ENCODE assay signal across 9 cellular contexts in genomic region chr2:136384541-136385303, GRCh38.
DNase-seq lines count a peak whose midpoint lies in the region; ATAC-seq and TF ChIP-seq lines count a peak whose summit lies in the region.
"Had no signal": no experiment of that assay in that cellular context is flagged by ENCODE, and none has a peak within 500 bp of the region (broad histone marks: within the 10 kb centered on the region; RNA-seq: fewer than 3 reads in every experiment).

No MANE protein-coding gene starts in this region.

- DNase-seq in CD1c-positive myeloid dendritic cell (ENCODE audit: extremely low spot score) (peak; percentile 70), NCI-H510A treated with DMSO at 0.1 percent for 48 hours (lab: John Stamatoyannopoulos, UW) (peak; percentile 83), erythroblast (lab: John Stamatoyannopoulos, UW) (peak; percentile 20 to 32), neural progenitor cell (ENCODE audit: low spot score) (peak; percentile 71), hepatic stellate cell (ENCODE audit: low spot score) (no peak)
- DNase-seq in activated CD4-positive, alpha-beta memory T cell treated with anti-CD3 and anti-CD28 coated beads, Interleukin-2, amount 10 ng/mL, durations not matched to agents 7 days and 5 days: peak; percentile 64

- no peaks in the 10 kb centered on the region for H3K36me3 Mint-ChIP-seq in activated CD4-positive, alpha-beta memory T cell treated with anti-CD3 and anti-CD28 coated beads, Interleukin-2, amount 10 ng/mL, durations not matched to agents 7 days and 5 days (ENCODE audit: low read depth)
- no peaks in the 10 kb centered on the region for H3K36me3 Mint-ChIP-seq in neural progenitor cell

- CTCF ChIA-PET in activated CD4-positive, alpha-beta memory T cell treated with anti-CD3 and anti-CD28 coated beads, Interleukin-2, amount 10 ng/mL, durations not matched to agents 7 days and 5 days (lab: Charles Lee): interaction anchor here (0.6 to 12.3 kb wide), 25 partner anchors 9 to 687 kb away, joined by 3 to 263 read pairs (median 5); partner anchors contain the start of gene MCM6

- peak overlapping the region; percentile 91 for H3K27ac Mint-ChIP-seq in activated CD4-positive, alpha-beta memory T cell treated with anti-CD3 and anti-CD28 coated beads, Interleukin-2, amount 10 ng/mL, durations not matched to agents 7 days and 5 days
- no peak overlapping the region for H3K27ac Mint-ChIP-seq in neural progenitor cell

- no peaks in the 10 kb centered on the region for H3K9me3 Mint-ChIP-seq in activated CD4-positive, alpha-beta memory T cell treated with anti-CD3 and anti-CD28 coated beads, Interleukin-2, amount 10 ng/mL, durations not matched to agents 7 days and 5 days
- no peaks in the 10 kb centered on the region for H3K9me3 Mint-ChIP-seq in neural progenitor cell

- TF ChIP-seq CTCF in neural progenitor cell (IDR thresholded peaks at IDR 0.05): peak; percentile 81

- H3K9ac ChIP-seq in neural progenitor cell: no peak overlapping the region

- no peaks in the 10 kb centered on the region for H3K4me1 ChIP-seq in neural progenitor cell
- H3K4me1 ChIP-seq: SJSA1 had no signal

- no peak overlapping the region for H2AFZ ChIP-seq in neural progenitor cell (replicated peaks)

- no peaks in the 10 kb centered on the region for H3K9me3 ChIP-seq in neural progenitor cell (ENCODE audit: low read depth)
- H3K9me3 ChIP-seq: SJSA1 had no signal

- no peak overlapping the region for H3K4me3 ChIP-seq in neural progenitor cell
- H3K4me3 ChIP-seq: SJSA1 had no signal

- H3K27me3 Mint-ChIP-seq in activated CD4-positive, alpha-beta memory T cell treated with anti-CD3 and anti-CD28 coated beads, Interleukin-2, amount 10 ng/mL, durations not matched to agents 7 days and 5 days: no peaks in the 10 kb centered on the region
- peaks cover 2% of the 10 kb centered on the region for H3K27me3 Mint-ChIP-seq in neural progenitor cell (ENCODE audit: insufficient read depth, low read depth)

- H3F3A ChIP-seq in neural progenitor cell (ENCODE audit: low read depth): no peaks in the 10 kb centered on the region

- H3K36me3 ChIP-seq in neural progenitor cell: no peaks in the 10 kb centered on the region
- H3K36me3 ChIP-seq: SJSA1 had no signal

- peak; percentile 46 for ATAC-seq in GM19023 (IDR thresholded peaks at IDR 0.05; ENCODE audit: unreplicated experiment)
- ATAC-seq in HG03135 (IDR thresholded peaks at IDR 0.05; ENCODE audit: unreplicated experiment): peak; percentile 51

- H3K27me3 ChIP-seq in neural progenitor cell: no peaks in the 10 kb centered on the region
- H3K27me3 ChIP-seq: SJSA1 had no signal

- no peak overlapping the region for H3K27ac ChIP-seq in neural progenitor cell
- H3K27ac ChIP-seq: SJSA1 had no signal

- POLR2A ChIA-PET in activated CD4-positive, alpha-beta memory T cell treated with anti-CD3 and anti-CD28 coated beads, Interleukin-2, amount 10 ng/mL, durations not matched to agents 7 days and 5 days (lab: Charles Lee): interaction anchor here (0.9 to 1.9 kb wide), 16 partner anchors 9 to 854 kb away, joined by 3 to 17 read pairs (median 6); partner anchors contain the start of genes MCM6, R3HDM1 and ZRANB3

- H3K4me3 Mint-ChIP-seq in activated CD4-positive, alpha-beta memory T cell treated with anti-CD3 and anti-CD28 coated beads, Interleukin-2, amount 10 ng/mL, durations not matched to agents 7 days and 5 days: peak overlapping the region; percentile 11
- H3K4me3 Mint-ChIP-seq in neural progenitor cell: no peak overlapping the region

- H3K4me1 Mint-ChIP-seq in activated CD4-positive, alpha-beta memory T cell treated with anti-CD3 and anti-CD28 coated beads, Interleukin-2, amount 10 ng/mL, durations not matched to agents 7 days and 5 days: peaks cover 45% of the 10 kb centered on the region
- peaks cover 11% of the 10 kb centered on the region for H3K4me1 Mint-ChIP-seq in neural progenitor cell

- no peaks in the 10 kb centered on the region for H3K79me2 ChIP-seq in neural progenitor cell (ENCODE audit: low read depth)

- no peak overlapping the region for H3K4me2 ChIP-seq in neural progenitor cell

- no peak for TF ChIP-seq POLR2A in erythroblast (IDR thresholded peaks at IDR 0.05; ENCODE audit: low read length)

- H4K20me1 ChIP-seq in neural progenitor cell (ENCODE audit: low read depth): no peaks in the 10 kb centered on the region
